Comparison of ENCODE assay signal across 8 cellular contexts in genomic region chr12:47957671-47958070, GRCh38. TPM values are rescaled to one million over a fixed set of nuclear protein-coding genes. Genes with fewer than 3 reads are reported as not detected.
"Had no signal": no experiment of that assay in that cellular context is flagged by ENCODE, and none has a peak within 500 bp of the region (broad histone marks: within the 10 kb centered on the region; RNA-seq: fewer than 3 reads in every experiment).

No MANE protein-coding gene starts in this region.

RNA-seq across cellular contexts. Expression of gene COL2A1, which starts 46.6 kb away (rescaled TPM):
- total RNA-seq: activated B cell treated with CpG ODN at 0.5 μM for 24 hours; activated CD4-positive, alpha-beta memory T cell treated with anti-CD3 and anti-CD28 coated beads for 36 hours; activated CD4-positive, alpha-beta memory T cell treated with anti-CD3 and anti-CD28 coated beads, Interleukin-2, amount 10 ng/mL, durations not matched to agents 7 days and 5 days; activated CD4-positive, alpha-beta T cell treated with anti-CD3 and anti-CD28 coated beads, Interleukin-2, amount 10 ng/mL, durations not matched to agents 7 days and 5 days; activated CD8-positive, alpha-beta memory T cell treated with anti-CD3 and anti-CD28 coated beads for 36 hours; activated CD8-positive, alpha-beta T cell treated with anti-CD3 and anti-CD28 coated beads, Interleukin-2, amount 10 ng/mL, durations not matched to agents 7 days and 5 days; T-helper 1 cell treated with Interleukin-12 subunit alpha and Interleukin-12 subunit beta and Interleukin-4 antibody, amounts not matched to agents 30 ng/mL and 1 ng/mL, for 36 hours; T-helper 17 cell had no signal
